Comparison of ENCODE assay signal across 1 cellular context in genomic region chr7:5510426-5511045, GRCh38.
TF ChIP-seq lines count a peak whose summit lies in the region.

No MANE protein-coding gene starts in this region.

TF ChIP-seq in GM23338, 12 proteins besides CTCF, POLR2A, EP300 and RAD21 (continued from another document):
- no peak for TF ChIP-seq ZNF462 (CRISPR knock-in tag; IDR thresholded peaks at IDR 0.05)
- no peak for TF ChIP-seq ZNF114 (CRISPR knock-in tag; IDR thresholded peaks at IDR 0.05)
- TF ChIP-seq ZNF331 (CRISPR knock-in tag; IDR thresholded peaks at IDR 0.05; ENCODE audit: low read depth) = no peak
- TF ChIP-seq NANOG (IDR thresholded peaks at IDR 0.05; ENCODE audit: borderline replicate concordance) = no peak
- TF ChIP-seq JUNB (IDR thresholded peaks at IDR 0.05; ENCODE audit: unreplicated experiment) = no peak
- no peak for TF ChIP-seq POLR2AphosphoS5 (IDR thresholded peaks at IDR 0.05; ENCODE audit: low read depth)
- TF ChIP-seq REST (IDR thresholded peaks at IDR 0.05; ENCODE audit: unreplicated experiment) = no peak
